8 cellular contexts compared by ENCODE assay signal in genomic region chr18:48923746-48924580, GRCh38. TPM values are rescaled to one million over a fixed set of nuclear protein-coding genes. Genes with fewer than 3 reads are reported as not detected.
DNase-seq lines count a peak whose midpoint lies in the region; ATAC-seq and TF ChIP-seq lines count a peak whose summit lies in the region.

No MANE protein-coding gene starts in this region.

- no peak for ATAC-seq in activated T-cell treated with anti-CD3 and anti-CD28 coated beads, Interleukin-2, amount 50 U/mL, for 4 hours
- ATAC-seq in activated CD8-positive, alpha-beta T cell treated with anti-CD3 and anti-CD28 coated beads, Interleukin-2, amount 10 ng/mL, durations not matched to agents 7 days and 5 days: peak; percentile 31
- ATAC-seq in HG03439 (IDR thresholded peaks at IDR 0.05; ENCODE audit: unreplicated experiment): no peak

- peak overlapping the region; percentile 93 for H3K27ac Mint-ChIP-seq in activated CD8-positive, alpha-beta T cell treated with anti-CD3 and anti-CD28 coated beads, Interleukin-2, amount 10 ng/mL, durations not matched to agents 7 days and 5 days
- H3K27ac Mint-ChIP-seq in immature natural killer cell: peak overlapping the region; percentile 84 to 98 (median 92)

- H3K36me3 Mint-ChIP-seq in activated T-cell treated with anti-CD3 and anti-CD28 coated beads, Interleukin-2, amount 50 U/mL, for 4 hours (ENCODE audit: insufficient read depth): peaks cover 20% of the 10 kb centered on the region
- H3K36me3 Mint-ChIP-seq in activated CD8-positive, alpha-beta T cell treated with anti-CD3 and anti-CD28 coated beads, Interleukin-2, amount 10 ng/mL, durations not matched to agents 7 days and 5 days (ENCODE audit: low read depth): peaks cover 64% of the 10 kb centered on the region
- peaks cover 8 to 25% (median 13%) of the 10 kb centered on the region in 3 donors for H3K36me3 Mint-ChIP-seq in immature natural killer cell

- H3K4me1 ChIP-seq in tibial artery: peaks cover 0 to 98% (median 91%) of the 10 kb centered on the region in 4 donors

- no peaks in the 10 kb centered on the region for H3K27me3 Mint-ChIP-seq in activated T-cell treated with anti-CD3 and anti-CD28 coated beads, Interleukin-2, amount 50 U/mL, for 4 hours (ENCODE audit: low read depth)
- H3K27me3 Mint-ChIP-seq in activated CD8-positive, alpha-beta T cell treated with anti-CD3 and anti-CD28 coated beads, Interleukin-2, amount 10 ng/mL, durations not matched to agents 7 days and 5 days (ENCODE audit: low read depth): no peaks in the 10 kb centered on the region
- peaks cover 25 to 55% (median 29%) of the 10 kb centered on the region in 3 donors for H3K27me3 Mint-ChIP-seq in immature natural killer cell (ENCODE audit: low read depth in 3 of 3)

- TF ChIP-seq CTCF in tibial artery (IDR thresholded peaks at IDR 0.05): no peak

- H3K9me3 Mint-ChIP-seq in activated T-cell treated with anti-CD3 and anti-CD28 coated beads, Interleukin-2, amount 50 U/mL, for 4 hours: no peaks in the 10 kb centered on the region
- H3K9me3 Mint-ChIP-seq in activated CD8-positive, alpha-beta T cell treated with anti-CD3 and anti-CD28 coated beads, Interleukin-2, amount 10 ng/mL, durations not matched to agents 7 days and 5 days (ENCODE audit: insufficient read depth): no peaks in the 10 kb centered on the region
- H3K9me3 Mint-ChIP-seq in immature natural killer cell: no peaks in the 10 kb centered on the region

- H3K4me3 ChIP-seq in tibial artery: peak overlapping the region; percentile 10 to 25

- peak overlapping the region; percentile 73 to 88 for H3K27ac ChIP-seq in tibial artery

- peak overlapping the region; percentile 75 for H3K4me3 Mint-ChIP-seq in activated T-cell treated with anti-CD3 and anti-CD28 coated beads, Interleukin-2, amount 50 U/mL, for 4 hours
- peak overlapping the region; percentile 69 for H3K4me3 Mint-ChIP-seq in activated CD8-positive, alpha-beta T cell treated with anti-CD3 and anti-CD28 coated beads, Interleukin-2, amount 10 ng/mL, durations not matched to agents 7 days and 5 days
- H3K4me3 Mint-ChIP-seq in immature natural killer cell: peak overlapping the region; percentile 83 to 91 (median 86)

- H3K9me3 ChIP-seq in tibial artery: no peaks in the 10 kb centered on the region

- H3K27me3 ChIP-seq in tibial artery: no peaks in the 10 kb centered on the region

- POLR2A ChIA-PET in activated CD8-positive, alpha-beta T cell treated with anti-CD3 and anti-CD28 coated beads, Interleukin-2, amount 10 ng/mL, durations not matched to agents 7 days and 5 days (lab: Charles Lee): interaction anchor here (1.0 to 2.6 kb wide), 2 partner anchors 17 to 110 kb away, joined by 3 to 7 read pairs; no protein-coding TSS in a partner anchor

- peaks cover 72% of the 10 kb centered on the region for H3K4me1 Mint-ChIP-seq in activated T-cell treated with anti-CD3 and anti-CD28 coated beads, Interleukin-2, amount 50 U/mL, for 4 hours (ENCODE audit: low read depth)
- peaks cover 87% of the 10 kb centered on the region for H3K4me1 Mint-ChIP-seq in activated CD8-positive, alpha-beta T cell treated with anti-CD3 and anti-CD28 coated beads, Interleukin-2, amount 10 ng/mL, durations not matched to agents 7 days and 5 days (ENCODE audit: low read depth)
- peaks cover 94 to 100% of the 10 kb centered on the region in 2 donors for H3K4me1 Mint-ChIP-seq in immature natural killer cell

- intact Hi-C loops in tibial artery (cut with DNase I; ENCODE audit: low total_unique reads): no loop called here

- H3K36me3 ChIP-seq in tibial artery: peaks cover 11 to 29% (median 13%) of the 10 kb centered on the region in 3 donors

- DNase-seq in activated T-cell treated with anti-CD3 and anti-CD28 coated beads, Interleukin-2, amount 50 U/mL, for 4 hours: no peak
- DNase-seq in activated T-cell treated with anti-CD3 and anti-CD28 coated beads for 4 hours: no peak
- DNase-seq in activated CD8-positive, alpha-beta T cell treated with anti-CD3 and anti-CD28 coated beads, Interleukin-2, amount 10 ng/mL, durations not matched to agents 7 days and 5 days: peak; percentile 52
- DNase-seq in immature natural killer cell: peak in 2 of 3 donors; percentile 47
- DNase-seq in tibial artery: peak in 1 of 2 donors; percentile 64
- no peak for DNase-seq in stimulated activated naive CD4-positive, alpha-beta T cell treated with Interleukin-2 at 50 U/mL for 16 hours (lab: John Stamatoyannopoulos, UW)
- DNase-seq in putamen (ENCODE audit: low spot score): no peak

- CTCF ChIA-PET in activated CD8-positive, alpha-beta T cell treated with anti-CD3 and anti-CD28 coated beads, Interleukin-2, amount 10 ng/mL, durations not matched to agents 7 days and 5 days (lab: Charles Lee): interaction anchor here (0.7 to 3.7 kb wide), 7 partner anchors 10 to 147 kb away, joined by 3 to 18 read pairs (median 6); no protein-coding TSS in a partner anchor

RNA-seq across cellular contexts. Expression of gene SMAD7, which starts 26.8 kb away (rescaled TPM):
- 10 to 100 TPM in 1 of 3 donors, 1 to 10 TPM in 2; 8.0 to 13.6 (median 9.6) TPM for total RNA-seq in activated T-cell treated with anti-CD3 and anti-CD28 coated beads, Interleukin-2, amount 50 U/mL, for 4 hours
- 10 to 100 TPM; 23.8 to 24.1 TPM for total RNA-seq in activated CD8-positive, alpha-beta T cell treated with anti-CD3 and anti-CD28 coated beads, Interleukin-2, amount 10 ng/mL, durations not matched to agents 7 days and 5 days
- polyA plus RNA-seq in immature natural killer cell: 10 to 100 TPM; 10.1 to 17.4 (median 12.3) TPM

Comparison
In these comparisons a context has a peak if more than half of its experiments do, and no peak if none do; other contexts are left out.
1. DNase-seq: peak in activated CD8-positive, alpha-beta T cell treated with anti-CD3 and anti-CD28 coated beads, Interleukin-2, amount 10 ng/mL, durations not matched to agents 7 days and 5 days (single experiment) and immature natural killer cell (2 of 3); none in activated T-cell treated with anti-CD3 and anti-CD28 coated beads, Interleukin-2, amount 50 U/mL, for 4 hours (single experiment), activated T-cell treated with anti-CD3 and anti-CD28 coated beads for 4 hours (single experiment), stimulated activated naive CD4-positive, alpha-beta T cell treated with Interleukin-2 at 50 U/mL for 16 hours (single experiment) and putamen (single experiment).
2. Peak in every context shown above with its lines, with median percentiles within 50 percentile points of each other: H3K4me3 Mint-ChIP-seq.